In the genomic region with DNA sequence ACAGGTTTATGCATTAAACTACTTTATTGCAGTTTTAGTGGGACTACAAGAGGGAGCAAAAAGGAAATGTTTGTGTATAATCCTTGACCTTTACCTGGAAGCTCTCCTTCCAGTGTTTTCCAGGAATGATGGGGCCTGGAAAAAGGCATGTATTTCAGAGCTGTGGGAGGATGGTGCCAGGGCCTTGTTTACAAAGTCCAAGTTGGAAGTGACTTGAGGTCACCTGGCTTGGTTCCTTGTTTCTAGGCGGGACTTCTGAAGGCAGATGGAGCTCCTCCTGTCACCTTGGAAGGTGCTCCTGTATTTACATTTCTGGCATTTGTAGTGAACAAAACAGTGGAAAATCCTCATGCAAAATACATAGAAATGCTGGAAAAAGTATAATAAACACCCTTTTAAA, we compare ENCODE assay signal across 21 cellular contexts. TPM values are rescaled to one million over a fixed set of nuclear protein-coding genes. Genes with fewer than 3 reads are reported as not detected.
DNase-seq lines count a peak whose midpoint lies in the region; ATAC-seq and TF ChIP-seq lines count a peak whose summit lies in the region.
"Had no signal": no experiment of that assay in that cellular context is flagged by ENCODE, and none has a peak within 500 bp of the region (broad histone marks: within the 10 kb centered on the region; RNA-seq: fewer than 3 reads in every experiment).

No MANE protein-coding gene starts in this region.

- no peak overlapping the region for H3K9ac ChIP-seq in liver (ENCODE audit: low read depth in 1 of 2, low read length in 2 of 2)

- H3K4me3 ChIP-seq in liver (ENCODE audit: low read depth in 1 of 3, low read length in 3 of 3), result no peak overlapping the region
- H3K4me3 ChIP-seq in gastrocnemius medialis, result no peak overlapping the region

- no peak for TF ChIP-seq POLR2A in gastrocnemius medialis (IDR thresholded peaks at IDR 0.05)

- H3K4me1 ChIP-seq in liver (ENCODE audit: control insufficient read depth in 4 of 4, insufficient read depth in 4 of 4, low read length in 3 of 4) (peaks cover 7 to 44% (median 34%) of the 10 kb centered on the region in 4 donors), gastrocnemius medialis (peaks cover 39 to 75% of the 10 kb centered on the region in 2 donors)
- H3K4me1 ChIP-seq: BE2C had no signal

- in situ Hi-C loops in G401 (cut with HindIII; ENCODE audit: low sequenced_read_pairs) (no loop called here), gastrocnemius medialis (cut with MboI; ENCODE audit: low sequenced_read_pairs in 4 of 4) (no loop called here)

- H3K27me3 ChIP-seq in liver (ENCODE audit: control insufficient read depth in 4 of 4, insufficient read depth in 4 of 4, low read length in 3 of 4) (no peaks in the 10 kb centered on the region), gastrocnemius medialis (no peaks in the 10 kb centered on the region)
- H3K27me3 ChIP-seq: BE2C had no signal

- 39% methylated on average over 1 of the region's 1 CpG for WGBS in liver

- H3K27ac ChIP-seq in liver (ENCODE audit: low read depth in 1 of 2, low read length in 2 of 2), result peak overlapping the region; percentile 43 to 66
- peak overlapping the region in 3 of 4 donors; percentile 40 to 63 (median 45) for H3K27ac ChIP-seq in gastrocnemius medialis

- peak in 1 of 2 donors; percentile 50 for TF ChIP-seq RAD21 in liver (IDR thresholded peaks at IDR 0.05)

- H3K9me3 ChIP-seq in liver (ENCODE audit: control insufficient read depth in 4 of 4, low read length in 3 of 4) (no peaks in the 10 kb centered on the region), gastrocnemius medialis (no peaks in the 10 kb centered on the region)
- H3K9me3 ChIP-seq: BE2C had no signal

- H3K36me3 ChIP-seq in liver (ENCODE audit: control insufficient read depth in 4 of 4, insufficient read depth in 3 of 4, low read depth in 1 of 4, low read length in 3 of 4) (no peaks in the 10 kb centered on the region), gastrocnemius medialis (no peaks in the 10 kb centered on the region)
- H3K36me3 ChIP-seq: BE2C had no signal

- DNase-seq in G401 (ENCODE audit: low spot score) (peak; percentile 98), cerebellum (ENCODE audit: low spot score) (peak; percentile 90), gastrocnemius medialis (no peak), A172 (ENCODE audit: low spot score) (no peak), DMS79 (lab: John Stamatoyannopoulos, UW) (no peak)
- DNase-seq in stimulated activated CD4-positive, alpha-beta T cell treated with anti-CD3 and anti-CD28 coated beads, Interleukin-15, amount 100 ng/mL, for 24 hours, result no peak
- DNase-seq: BE2C; Calu3; CD4-positive, alpha-beta T cell; DMS79 treated with DMSO at 0.1 percent for 48 hours; IMR-90; NCI-H1417 treated with DMSO at 0.1 percent for 48 hours; NCI-H1930; NCI-H226; NCI-H524; NCI-H82; PC-3; RPMI8226; SHP77 treated with DMSO at 0.1 percent for 48 hours had no signal

- intact Hi-C loops in gastrocnemius medialis (cut with DNase I; ENCODE audit: low total_unique reads), result no loop called here

- ATAC-seq in gastrocnemius medialis, result peak; percentile 62 to 69
- no peak for ATAC-seq in HG02884 (IDR thresholded peaks at IDR 0.05; ENCODE audit: unreplicated experiment)
- ATAC-seq: PC-3 had no signal

- TF ChIP-seq CTCF in liver (IDR thresholded peaks at IDR 0.05; ENCODE audit: low read depth, low read length, missing input control) (no peak), gastrocnemius medialis (IDR thresholded peaks at IDR 0.05 in 4 of 5, conservative IDR thresholded peaks at IDR 0.05 in 1 of 5) (no peak)

TF ChIP-seq in liver, 16 proteins besides CTCF, POLR2A, EP300 and RAD21:
- TF ChIP-seq, protein P1, sequence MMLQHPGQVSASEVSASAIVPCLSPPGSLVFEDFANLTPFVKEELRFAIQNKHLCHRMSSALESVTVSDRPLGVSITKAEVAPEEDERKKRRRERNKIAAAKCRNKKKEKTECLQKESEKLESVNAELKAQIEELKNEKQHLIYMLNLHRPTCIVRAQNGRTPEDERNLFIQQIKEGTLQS (IDR thresholded peaks at IDR 0.05), result no peak
- TF ChIP-seq NR2F2 (IDR thresholded peaks at IDR 0.05) (no peak), FOXA1 (IDR thresholded peaks at IDR 0.05) (peak; percentile 41), TAF1 (conservative IDR thresholded peaks at IDR 0.05) (no peak), SP1 (IDR thresholded peaks at IDR 0.05) (no peak), RXRA (IDR thresholded peaks at IDR 0.05) (peak; percentile 60 to 74), JUND (IDR thresholded peaks at IDR 0.05) (no peak), YY1 (IDR thresholded peaks at IDR 0.05) (no peak), HNF4G (IDR thresholded peaks at IDR 0.05) (no peak), HNF4A (conservative IDR thresholded peaks at IDR 0.05) (peak; percentile 63 to 70), FOXA2 (IDR thresholded peaks at IDR 0.05) (peak; percentile 84), GABPA (IDR thresholded peaks at IDR 0.05 in 1 of 2, conservative IDR thresholded peaks at IDR 0.05 in 1 of 2) (no peak), EGR1 (IDR thresholded peaks at IDR 0.05; ENCODE audit: low read depth in 2 of 2) (no peak)
- TF ChIP-seq, protein P2, sequence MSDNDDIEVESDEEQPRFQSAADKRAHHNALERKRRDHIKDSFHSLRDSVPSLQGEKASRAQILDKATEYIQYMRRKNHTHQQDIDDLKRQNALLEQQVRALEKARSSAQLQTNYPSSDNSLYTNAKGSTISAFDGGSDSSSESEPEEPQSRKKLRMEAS (IDR thresholded peaks at IDR 0.05), result peak; percentile 41
- TF ChIP-seq, protein P3, sequence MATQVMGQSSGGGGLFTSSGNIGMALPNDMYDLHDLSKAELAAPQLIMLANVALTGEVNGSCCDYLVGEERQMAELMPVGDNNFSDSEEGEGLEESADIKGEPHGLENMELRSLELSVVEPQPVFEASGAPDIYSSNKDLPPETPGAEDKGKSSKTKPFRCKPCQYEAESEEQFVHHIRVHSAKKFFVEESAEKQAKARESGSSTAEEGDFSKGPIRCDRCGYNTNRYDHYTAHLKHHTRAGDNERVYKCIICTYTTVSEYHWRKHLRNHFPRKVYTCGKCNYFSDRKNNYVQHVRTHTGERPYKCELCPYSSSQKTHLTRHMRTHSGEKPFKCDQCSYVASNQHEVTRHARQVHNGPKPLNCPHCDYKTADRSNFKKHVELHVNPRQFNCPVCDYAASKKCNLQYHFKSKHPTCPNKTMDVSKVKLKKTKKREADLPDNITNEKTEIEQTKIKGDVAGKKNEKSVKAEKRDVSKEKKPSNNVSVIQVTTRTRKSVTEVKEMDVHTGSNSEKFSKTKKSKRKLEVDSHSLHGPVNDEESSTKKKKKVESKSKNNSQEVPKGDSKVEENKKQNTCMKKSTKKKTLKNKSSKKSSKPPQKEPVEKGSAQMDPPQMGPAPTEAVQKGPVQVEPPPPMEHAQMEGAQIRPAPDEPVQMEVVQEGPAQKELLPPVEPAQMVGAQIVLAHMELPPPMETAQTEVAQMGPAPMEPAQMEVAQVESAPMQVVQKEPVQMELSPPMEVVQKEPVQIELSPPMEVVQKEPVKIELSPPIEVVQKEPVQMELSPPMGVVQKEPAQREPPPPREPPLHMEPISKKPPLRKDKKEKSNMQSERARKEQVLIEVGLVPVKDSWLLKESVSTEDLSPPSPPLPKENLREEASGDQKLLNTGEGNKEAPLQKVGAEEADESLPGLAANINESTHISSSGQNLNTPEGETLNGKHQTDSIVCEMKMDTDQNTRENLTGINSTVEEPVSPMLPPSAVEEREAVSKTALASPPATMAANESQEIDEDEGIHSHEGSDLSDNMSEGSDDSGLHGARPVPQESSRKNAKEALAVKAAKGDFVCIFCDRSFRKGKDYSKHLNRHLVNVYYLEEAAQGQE (IDR thresholded peaks at IDR 0.05), result no peak
- TF ChIP-seq, protein P4, sequence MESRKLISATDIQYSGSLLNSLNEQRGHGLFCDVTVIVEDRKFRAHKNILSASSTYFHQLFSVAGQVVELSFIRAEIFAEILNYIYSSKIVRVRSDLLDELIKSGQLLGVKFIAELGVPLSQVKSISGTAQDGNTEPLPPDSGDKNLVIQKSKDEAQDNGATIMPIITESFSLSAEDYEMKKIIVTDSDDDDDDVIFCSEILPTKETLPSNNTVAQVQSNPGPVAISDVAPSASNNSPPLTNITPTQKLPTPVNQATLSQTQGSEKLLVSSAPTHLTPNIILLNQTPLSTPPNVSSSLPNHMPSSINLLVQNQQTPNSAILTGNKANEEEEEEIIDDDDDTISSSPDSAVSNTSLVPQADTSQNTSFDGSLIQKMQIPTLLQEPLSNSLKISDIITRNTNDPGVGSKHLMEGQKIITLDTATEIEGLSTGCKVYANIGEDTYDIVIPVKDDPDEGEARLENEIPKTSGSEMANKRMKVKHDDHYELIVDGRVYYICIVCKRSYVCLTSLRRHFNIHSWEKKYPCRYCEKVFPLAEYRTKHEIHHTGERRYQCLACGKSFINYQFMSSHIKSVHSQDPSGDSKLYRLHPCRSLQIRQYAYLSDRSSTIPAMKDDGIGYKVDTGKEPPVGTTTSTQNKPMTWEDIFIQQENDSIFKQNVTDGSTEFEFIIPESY (IDR thresholded peaks at IDR 0.05), result no peak

RNA-seq across cellular contexts. Expression of a gene that starts 15.1 kb away (rescaled TPM):
- 9.0 and 11.4 TPM in 2 replicates for total RNA-seq in G401 (2014; rRNA removed; shearing (Covaris generic))
- 47.0 TPM for total RNA-seq in cerebellum
- 1 to 10 TPM; 7.3 to 7.4 TPM for total RNA-seq in liver
- polyA plus RNA-seq in liver, result 1 to 10 TPM; 1.2 to 2.1 TPM
- total RNA-seq in gastrocnemius medialis, result 10 to 100 TPM in 1 of 4 donors, 1 to 10 TPM in 3; 2.4 to 12.1 (median 6.3) TPM
- total RNA-seq in A172 (2014; rRNA removed; shearing (Covaris generic)), result 1.2 and 1.3 TPM in 2 replicates

RNA-seq across cellular contexts. Expression of a gene that starts 27.3 kb away (rescaled TPM):
- 16.6 and 18.2 TPM in 2 replicates for total RNA-seq in G401 (2014; rRNA removed; shearing (Covaris generic))
- total RNA-seq in cerebellum (26.6 TPM), liver (1 to 10 TPM; 3.8 to 4.4 TPM), gastrocnemius medialis (1 to 10 TPM; 1.6 to 6.5 (median 2.2) TPM)
- 1 to 10 TPM; 2.1 to 3.9 TPM for polyA plus RNA-seq in liver
- total RNA-seq in A172 (2014; rRNA removed; shearing (Covaris generic)), result 10.9 and 13.6 TPM in 2 replicates

Comparison
In these comparisons a context has a peak if more than half of its experiments do, and no peak if none do; other contexts are left out.
1. DNase-seq: peak in G401 (single experiment) and cerebellum (single experiment); none in gastrocnemius medialis (0 of 2), A172 (single experiment), DMS79 (single experiment) and stimulated activated CD4-positive, alpha-beta T cell treated with anti-CD3 and anti-CD28 coated beads, Interleukin-15, amount 100 ng/mL, for 24 hours (single experiment).